In genomic region chr2:207503234-207503633, GRCh38 we compare ENCODE assay signal across 1 cellular context.
TF ChIP-seq lines count a peak whose summit lies in the region.

No MANE protein-coding gene starts in this region.

TF ChIP-seq in GM23338, 12 proteins besides CTCF, POLR2A, EP300 and RAD21 (continued from another document):
- TF ChIP-seq ZNF462 (CRISPR knock-in tag; IDR thresholded peaks at IDR 0.05) (no peak), JUNB (IDR thresholded peaks at IDR 0.05; ENCODE audit: unreplicated experiment) (no peak)
